ENCODE assay signal across 1 cellular context in the genomic region with DNA sequence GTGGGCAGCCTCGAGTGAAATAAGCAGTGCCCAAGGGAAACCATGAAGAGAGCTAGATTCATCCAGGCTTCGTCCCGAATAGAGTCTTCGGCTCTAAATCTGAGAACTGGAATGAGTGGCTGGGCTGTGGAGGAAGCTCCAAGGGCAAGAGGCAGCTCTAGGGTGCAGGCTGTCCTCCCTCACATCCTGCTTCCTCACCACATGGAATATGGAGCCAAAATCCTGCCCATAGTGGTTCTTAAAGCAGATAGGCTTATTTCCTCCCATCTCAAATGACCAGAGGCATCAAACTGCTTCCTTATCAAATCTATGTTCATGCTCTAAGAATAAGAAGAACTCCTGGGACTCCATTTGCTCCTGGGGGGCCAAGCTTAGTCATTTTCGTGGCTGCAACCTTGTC.
TF ChIP-seq lines count a peak whose summit lies in the region.

No MANE protein-coding gene starts in this region.

TF ChIP-seq in IMR-90, 13 proteins besides CTCF, POLR2A, EP300 and RAD21:
- no peak for TF ChIP-seq SMC3 (IDR thresholded peaks at IDR 0.05; ENCODE audit: low read depth, low read length)
- TF ChIP-seq NFE2L2 (IDR thresholded peaks at IDR 0.05; ENCODE audit: low read depth, low read length): no peak
- TF ChIP-seq BHLHE40 (IDR thresholded peaks at IDR 0.05; ENCODE audit: low read depth, low read length): no peak
- no peak for TF ChIP-seq MAFK (IDR thresholded peaks at IDR 0.05; ENCODE audit: low read depth, low read length)
- no peak for TF ChIP-seq RFX5 (IDR thresholded peaks at IDR 0.05; ENCODE audit: low read depth, low read length)
- no peak for TF ChIP-seq FOS (IDR thresholded peaks at IDR 0.05; ENCODE audit: low read depth, low read length)
- TF ChIP-seq RCOR1 (IDR thresholded peaks at IDR 0.05; ENCODE audit: insufficient replicate concordance, low read length): no peak
- TF ChIP-seq CHD1 (IDR thresholded peaks at IDR 0.05; ENCODE audit: low read depth, low read length): no peak
- no peak for TF ChIP-seq MAZ (IDR thresholded peaks at IDR 0.05; ENCODE audit: borderline replicate concordance, low read depth, low read length)
- no peak for TF ChIP-seq MXI1 (IDR thresholded peaks at IDR 0.05; ENCODE audit: borderline replicate concordance, low read depth, low read length)
- TF ChIP-seq, protein P1, sequence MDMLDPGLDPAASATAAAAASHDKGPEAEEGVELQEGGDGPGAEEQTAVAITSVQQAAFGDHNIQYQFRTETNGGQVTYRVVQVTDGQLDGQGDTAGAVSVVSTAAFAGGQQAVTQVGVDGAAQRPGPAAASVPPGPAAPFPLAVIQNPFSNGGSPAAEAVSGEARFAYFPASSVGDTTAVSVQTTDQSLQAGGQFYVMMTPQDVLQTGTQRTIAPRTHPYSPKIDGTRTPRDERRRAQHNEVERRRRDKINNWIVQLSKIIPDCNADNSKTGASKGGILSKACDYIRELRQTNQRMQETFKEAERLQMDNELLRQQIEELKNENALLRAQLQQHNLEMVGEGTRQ (IDR thresholded peaks at IDR 0.05; ENCODE audit: low read depth, low read length): no peak
- TF ChIP-seq, protein P2, sequence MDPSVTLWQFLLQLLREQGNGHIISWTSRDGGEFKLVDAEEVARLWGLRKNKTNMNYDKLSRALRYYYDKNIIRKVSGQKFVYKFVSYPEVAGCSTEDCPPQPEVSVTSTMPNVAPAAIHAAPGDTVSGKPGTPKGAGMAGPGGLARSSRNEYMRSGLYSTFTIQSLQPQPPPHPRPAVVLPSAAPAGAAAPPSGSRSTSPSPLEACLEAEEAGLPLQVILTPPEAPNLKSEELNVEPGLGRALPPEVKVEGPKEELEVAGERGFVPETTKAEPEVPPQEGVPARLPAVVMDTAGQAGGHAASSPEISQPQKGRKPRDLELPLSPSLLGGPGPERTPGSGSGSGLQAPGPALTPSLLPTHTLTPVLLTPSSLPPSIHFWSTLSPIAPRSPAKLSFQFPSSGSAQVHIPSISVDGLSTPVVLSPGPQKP (IDR thresholded peaks at IDR 0.05; ENCODE audit: borderline replicate concordance, low read depth, low read length): no peak
- no peak for TF ChIP-seq CEBPB (IDR thresholded peaks at IDR 0.05; ENCODE audit: low read depth, low read length)
